ENCODE assay signal across 9 cellular contexts in genomic region chr15:65981837-65982696, GRCh38.
DNase-seq lines count a peak whose midpoint lies in the region; ATAC-seq and TF ChIP-seq lines count a peak whose summit lies in the region.
"Had no signal": no experiment of that assay in that cellular context is flagged by ENCODE, and none has a peak within 500 bp of the region (broad histone marks: within the 10 kb centered on the region; RNA-seq: fewer than 3 reads in every experiment).

No MANE protein-coding gene starts in this region.

- no peaks in the 10 kb centered on the region for H3K36me3 Mint-ChIP-seq in GM23338 (ENCODE audit: low read depth)
- H3K36me3 Mint-ChIP-seq in activated naive CD4-positive, alpha-beta T cell treated with anti-CD3 and anti-CD28 coated beads, Interleukin-2, amount 10 ng/mL, durations not matched to agents 7 days and 5 days: no peaks in the 10 kb centered on the region

- peak overlapping the region; percentile 55 for H3K4me3 Mint-ChIP-seq in GM23338
- peak overlapping the region; percentile 35 for H3K4me3 Mint-ChIP-seq in activated naive CD4-positive, alpha-beta T cell treated with anti-CD3 and anti-CD28 coated beads, Interleukin-2, amount 10 ng/mL, durations not matched to agents 7 days and 5 days

- H3K9me2 ChIP-seq in GM23338 (ENCODE audit: insufficient read depth): peaks cover 6% of the 10 kb centered on the region

- 0 out of 2 replicates have a peak, but pooled peaks cover 2% of the 10 kb centered on the region for H3F3A ChIP-seq in GM23338 (replicated peaks; ENCODE audit: low read depth)

- TF ChIP-seq CTCF in GM23338 (conservative IDR thresholded peaks at IDR 0.05; ENCODE audit: low read depth in 2 of 2) (peak; percentile 54 to 60), Peyer's patch (IDR thresholded peaks at IDR 0.05) (peak in 2 of 6 experiments; percentile 14 to 24)

- CTCF ChIA-PET in activated naive CD4-positive, alpha-beta T cell treated with anti-CD3 and anti-CD28 coated beads, Interleukin-2, amount 10 ng/mL, durations not matched to agents 7 days and 5 days (lab: Charles Lee): interaction anchor here (0.8 to 1.4 kb wide), 2 partner anchors 119 to 325 kb away, joined by 3 to 6 read pairs; no protein-coding TSS in a partner anchor

- H3K4me2 ChIP-seq in GM23338: peak overlapping the region; percentile 87

- no peaks in the 10 kb centered on the region for H3K9me3 ChIP-seq in Peyer's patch

- peak; percentile 93 for DNase-seq in COR-L47 (lab: John Stamatoyannopoulos, UW)
- peak; percentile 91 for DNase-seq in GM23338 (ENCODE audit: low spot score)
- peak; percentile 56 to 72 (median 63) for DNase-seq in Peyer's patch
- peak; percentile 69 for DNase-seq in activated naive CD4-positive, alpha-beta T cell treated with anti-CD3 and anti-CD28 coated beads, Interleukin-2, amount 10 ng/mL, durations not matched to agents 7 days and 5 days
- DNase-seq in kidney tubule cell (ENCODE audit: low spot score): peak; percentile 49
- DNase-seq in stimulated activated CD8-positive, alpha-beta memory T cell treated with anti-CD3 and anti-CD28 coated beads, Interleukin-12 subunit alpha, Interleukin-12 subunit beta, amount 100 ng/mL, for 4 hours (ENCODE audit: low read depth): peak; percentile 59
- DNase-seq in OCI-M1 (lab: John Stamatoyannopoulos, UW): no peak

- H3K27me3 ChIP-seq in GM23338 (ENCODE audit: insufficient read depth) (no peaks in the 10 kb centered on the region), Peyer's patch (no peaks in the 10 kb centered on the region)

- no peaks in the 10 kb centered on the region for H3K9me3 Mint-ChIP-seq in GM23338
- H3K9me3 Mint-ChIP-seq in activated naive CD4-positive, alpha-beta T cell treated with anti-CD3 and anti-CD28 coated beads, Interleukin-2, amount 10 ng/mL, durations not matched to agents 7 days and 5 days: no peaks in the 10 kb centered on the region

- peaks cover 7% of the 10 kb centered on the region for H3K4me1 ChIP-seq in GM23338 (ENCODE audit: insufficient read depth)
- peaks cover 0 to 8% (median 0%) of the 10 kb centered on the region in 4 donors for H3K4me1 ChIP-seq in Peyer's patch

- peaks cover 6% of the 10 kb centered on the region for H3K27me3 Mint-ChIP-seq in GM23338 (ENCODE audit: insufficient read depth, low read depth, poor library complexity)
- H3K27me3 Mint-ChIP-seq in activated naive CD4-positive, alpha-beta T cell treated with anti-CD3 and anti-CD28 coated beads, Interleukin-2, amount 10 ng/mL, durations not matched to agents 7 days and 5 days: peaks cover 80% of the 10 kb centered on the region

- ATAC-seq in GM23338: peak; percentile 91
- ATAC-seq in HG03565 (IDR thresholded peaks at IDR 0.05; ENCODE audit: unreplicated experiment): no peak

- H4K20me1 ChIP-seq in GM23338 (replicated peaks; ENCODE audit: insufficient read depth): no peaks in the 10 kb centered on the region

- no peak for TF ChIP-seq POLR2A in Peyer's patch (IDR thresholded peaks at IDR 0.05)

- no peaks in the 10 kb centered on the region for H3K79me2 ChIP-seq in GM23338 (replicated peaks; ENCODE audit: insufficient read depth)

- peaks cover 48% of the 10 kb centered on the region for H3K4me1 Mint-ChIP-seq in GM23338
- H3K4me1 Mint-ChIP-seq in activated naive CD4-positive, alpha-beta T cell treated with anti-CD3 and anti-CD28 coated beads, Interleukin-2, amount 10 ng/mL, durations not matched to agents 7 days and 5 days: peaks cover 12% of the 10 kb centered on the region

- H3K4me3 ChIP-seq in GM23338 (peak overlapping the region; percentile 86), Peyer's patch (peak overlapping the region; percentile 31 to 46 (median 37))

- peak overlapping the region; percentile 97 for H2AFZ ChIP-seq in GM23338

- H3K36me3 ChIP-seq in GM23338 (ENCODE audit: insufficient read depth) (no peaks in the 10 kb centered on the region), Peyer's patch (no peaks in the 10 kb centered on the region)

- no peak overlapping the region for H3K27ac Mint-ChIP-seq in GM23338
- H3K27ac Mint-ChIP-seq in activated naive CD4-positive, alpha-beta T cell treated with anti-CD3 and anti-CD28 coated beads, Interleukin-2, amount 10 ng/mL, durations not matched to agents 7 days and 5 days: no peak overlapping the region

- H3K27ac ChIP-seq in GM23338 (ENCODE audit: low read depth) (no peak overlapping the region), Peyer's patch (no peak overlapping the region)
- H3K27ac ChIP-seq: HL-60 had no signal

TF ChIP-seq in GM23338, 12 proteins besides CTCF, POLR2A, EP300 and RAD21:
- TF ChIP-seq EZH2 (IDR thresholded peaks at IDR 0.05; ENCODE audit: low read depth, unreplicated experiment): no peak
- TF ChIP-seq CREB1 (CRISPR knock-in tag; IDR thresholded peaks at IDR 0.05; ENCODE audit: low read depth): no peak
- peak; percentile 90 for TF ChIP-seq POLR2AphosphoS5 (IDR thresholded peaks at IDR 0.05; ENCODE audit: low read depth)
- TF ChIP-seq JUNB (IDR thresholded peaks at IDR 0.05; ENCODE audit: unreplicated experiment): no peak
- TF ChIP-seq EZH2phosphoT487 (IDR thresholded peaks at IDR 0.05; ENCODE audit: unreplicated experiment): no peak
- TF ChIP-seq ETS1 (IDR thresholded peaks at IDR 0.05): 0 out of 2 replicates have a peak, but pooled peaks have one; percentile 35
- TF ChIP-seq ZNF462 (CRISPR knock-in tag; IDR thresholded peaks at IDR 0.05): 0 out of 2 replicates have a peak, but pooled peaks have one; percentile 20
